8 cellular contexts compared by ENCODE assay signal in genomic region chr1:201714542-201715276, GRCh38.
DNase-seq lines count a peak whose midpoint lies in the region; ATAC-seq and TF ChIP-seq lines count a peak whose summit lies in the region.
"Had no signal": no experiment of that assay in that cellular context is flagged by ENCODE, and none has a peak within 500 bp of the region (broad histone marks: within the 10 kb centered on the region; RNA-seq: fewer than 3 reads in every experiment).

No MANE protein-coding gene starts in this region.

- POLR2A ChIA-PET in IMR-90 (lab: Charles Lee; ENCODE audit: unreplicated experiment) (no interaction called here), GM10248 (lab: Yijun Ruan, JAX) (no interaction called here)

- H3K9ac ChIP-seq in IMR-90 (ENCODE audit: low read depth, low read length): peak overlapping the region; percentile 21

- peak overlapping the region; percentile 90 for H3K4ac ChIP-seq in IMR-90 (ENCODE audit: low read depth, low read length)

- no TSS peak for BruUV-seq in IMR-90 (replicated peaks; lab: Mats Ljungman, UMichigan)

- peaks cover 30% of the 10 kb centered on the region for H3K36me3 ChIP-seq in IMR-90 (ENCODE audit: control insufficient read depth, insufficient read depth, low read length)

- H2BK20ac ChIP-seq in IMR-90 (ENCODE audit: low read depth, low read length): peak overlapping the region; percentile 89

- H4K5ac ChIP-seq in IMR-90 (ENCODE audit: low read depth, low read length): peak overlapping the region; percentile 41

- peaks cover 22% of the 10 kb centered on the region; the same call in 1 of the 2 replicates for H4K20me1 ChIP-seq in IMR-90 (ENCODE audit: insufficient read depth, low read length)

- peak overlapping the region; percentile 93 for H2BK120ac ChIP-seq in IMR-90 (ENCODE audit: low read depth, low read length)

- peak; percentile 79 for ATAC-seq in IMR-90 (ENCODE audit: low read depth)
- peak; percentile 55 for ATAC-seq in left ventricle myocardium superior
- ATAC-seq in HG03159 (IDR thresholded peaks at IDR 0.05; ENCODE audit: unreplicated experiment): no peak
- ATAC-seq: T-cell had no signal

- no peaks in the 10 kb centered on the region for H3K27me3 ChIP-seq in IMR-90 (ENCODE audit: control insufficient read depth, insufficient read depth, low read length)

- peak overlapping the region; percentile 79 for H3K56ac ChIP-seq in IMR-90 (ENCODE audit: extremely low read depth, insufficient read depth, low read length)

- peak overlapping the region; percentile 97 for H4K91ac ChIP-seq in IMR-90 (ENCODE audit: insufficient read depth, low read depth, low read length)

- H3K14ac ChIP-seq in IMR-90 (replicated peaks; ENCODE audit: low read depth, low read length): peak overlapping the region; percentile 85

- TF ChIP-seq POLR2A in IMR-90 (IDR thresholded peaks at IDR 0.05; ENCODE audit: low read depth, low read length): no peak; the same call in 1 of the 2 replicates

- peak overlapping the region; percentile 93 for H3K27ac ChIP-seq in IMR-90 (ENCODE audit: insufficient read depth, low read length)
- H3K27ac ChIP-seq in adipose tissue (ENCODE audit: low read depth, low read length): peak overlapping the region; percentile 76

- 0% methylated on average over 1 of the region's 7 CpGs; no CpG with 5 or more reads in 1 of the 2 experiments for WGBS in IMR-90 (ENCODE audit: extremely low coverage in 2 of 2, insufficient read length in 1 of 2), 2 experiments
- 32 to 72% (median 36%) methylated on average over 7 of the region's 7 CpGs for WGBS in adipose tissue, 3 donors

- in situ Hi-C loops in IMR-90 (cut with MboI; ENCODE audit: low sequenced_read_pairs): loop anchor here (5.0 kb wide), 1 partner anchor 73 kb away; no protein-coding TSS in a partner anchor

- intact Hi-C loops in IMR-90 (cut with micrococcal nuclease): loop anchor here (5.0 kb wide), 1 partner anchor 33 kb away; no protein-coding TSS in a partner anchor
- intact Hi-C loops in left ventricle myocardium superior (cut with micrococcal nuclease): no loop called here

- no peak for TF ChIP-seq CTCF in IMR-90 (conservative IDR thresholded peaks at IDR 0.05; ENCODE audit: low read depth, low read length)
- no peak for TF ChIP-seq CTCF in GM10248 (IDR thresholded peaks at IDR 0.05; ENCODE audit: control extremely low read depth, extremely low read depth, low read depth, missing control alignments)

- peak overlapping the region; percentile 42 for H3K4me2 ChIP-seq in IMR-90 (ENCODE audit: low read depth, low read length)

- H3K4me3 ChIP-seq in IMR-90 (ENCODE audit: insufficient read depth, low read depth, low read length): no peak overlapping the region

- peak overlapping the region; percentile 86 to 88 for H4K8ac ChIP-seq in IMR-90 (ENCODE audit: low read depth in 2 of 2, low read length in 2 of 2)

- H3K79me1 ChIP-seq in IMR-90 (ENCODE audit: low read depth in 1 of 2, low read length in 2 of 2): peaks cover 45 to 81% of the 10 kb centered on the region in 2 experiments

- peak overlapping the region; percentile 85; the same call in 2 of the 3 replicates for H2BK15ac ChIP-seq in IMR-90 (ENCODE audit: low read depth, low read length)

- H3K9me3 ChIP-seq in IMR-90 (ENCODE audit: control insufficient read depth, insufficient read depth, low read length): no peaks in the 10 kb centered on the region

- dilution Hi-C loops in IMR-90 (cut with HindIII; ENCODE audit: low sequenced_read_pairs, unreplicated experiment): no loop called here

- no peak overlapping the region for H2AFZ ChIP-seq in IMR-90 (replicated peaks; ENCODE audit: low read length, poor library complexity)

- peak overlapping the region; percentile 63; the same call in 1 of the 2 replicates for H3K23ac ChIP-seq in IMR-90 (ENCODE audit: low read depth, low read length)

- peak; percentile 25 for TF ChIP-seq RAD21 in IMR-90 (IDR thresholded peaks at IDR 0.05; ENCODE audit: low read length)

- DNase-seq in IMR-90 (peak; percentile 100), left ventricle myocardium superior (peak; percentile 72), smooth muscle cell of the brain vasculature (ENCODE audit: low read depth, low spot score) (peak; percentile 95), GM10248 (ENCODE audit: extremely low spot score) (no peak), NCI-H1092 (lab: John Stamatoyannopoulos, UW) (no peak)

- H2BK5ac ChIP-seq in IMR-90 (ENCODE audit: low read depth, low read length, poor library complexity, severe bottlenecking): peak overlapping the region; percentile 85

- CTCF ChIA-PET in IMR-90 (lab: Yijun Ruan, JAX): interaction anchor here (1.5 to 3.1 kb wide), 2 partner anchors 78 to 155 kb away, joined by 4 to 14 read pairs; no protein-coding TSS in a partner anchor
- CTCF ChIA-PET in GM10248 (lab: Yijun Ruan, JAX): interaction anchor here (1.0 to 7.6 kb wide), 7 partner anchors 10 to 156 kb away, joined by 3 to 76 read pairs (median 6); no protein-coding TSS in a partner anchor

- H2AK9ac ChIP-seq in IMR-90 (replicated peaks; ENCODE audit: low read depth, low read length, poor library complexity): peak overlapping the region; percentile 49

- peaks cover 67% of the 10 kb centered on the region for H3K9me1 ChIP-seq in IMR-90 (ENCODE audit: insufficient read depth, low read length)

- H2AK5ac ChIP-seq in IMR-90 (ENCODE audit: low read depth, low read length): peak overlapping the region; percentile 97

- H3K18ac ChIP-seq in IMR-90 (ENCODE audit: low read depth, low read length): peak overlapping the region; percentile 92

- H3K4me1 ChIP-seq in IMR-90 (ENCODE audit: control insufficient read depth, insufficient read depth, low read length): peaks cover 47% of the 10 kb centered on the region

TF ChIP-seq in IMR-90, 13 proteins besides CTCF, POLR2A, EP300 and RAD21:
- TF ChIP-seq MAZ (IDR thresholded peaks at IDR 0.05; ENCODE audit: borderline replicate concordance, low read depth, low read length) (peak; percentile 91; the same call in 1 of the 2 replicates), SMC3 (IDR thresholded peaks at IDR 0.05; ENCODE audit: low read depth, low read length) (peak; percentile 34; the same call in 1 of the 2 replicates), RCOR1 (IDR thresholded peaks at IDR 0.05; ENCODE audit: insufficient replicate concordance, low read length) (peak; percentile 78), CHD1 (IDR thresholded peaks at IDR 0.05; ENCODE audit: low read depth, low read length) (no peak), USF2 (IDR thresholded peaks at IDR 0.05; ENCODE audit: low read depth, low read length) (peak; percentile 4; the same call in 1 of the 2 replicates), ELK1 (IDR thresholded peaks at IDR 0.05; ENCODE audit: borderline replicate concordance, low read depth, low read length) (no peak), CEBPB (IDR thresholded peaks at IDR 0.05; ENCODE audit: low read depth, low read length) (no peak), RFX5 (IDR thresholded peaks at IDR 0.05; ENCODE audit: low read depth, low read length) (no peak), MAFK (IDR thresholded peaks at IDR 0.05; ENCODE audit: low read depth, low read length) (peak; percentile 82), FOS (IDR thresholded peaks at IDR 0.05; ENCODE audit: low read depth, low read length) (peak; percentile 99), BHLHE40 (IDR thresholded peaks at IDR 0.05; ENCODE audit: low read depth, low read length) (peak; percentile 75), MXI1 (IDR thresholded peaks at IDR 0.05; ENCODE audit: borderline replicate concordance, low read depth, low read length) (peak; percentile 43; the same call in 1 of the 2 replicates), NFE2L2 (IDR thresholded peaks at IDR 0.05; ENCODE audit: low read depth, low read length) (peak; percentile 53; the same call in 1 of the 2 replicates)

Comparison
In these comparisons a context has a peak if more than half of its experiments do, and no peak if none do; other contexts are left out.
1. DNase-seq: peak in IMR-90 (single experiment), left ventricle myocardium superior (single experiment) and smooth muscle cell of the brain vasculature (single experiment); none in GM10248 (single experiment) and NCI-H1092 (single experiment).